In genomic region chr22:29912141-29912540, GRCh38 we compare ENCODE assay signal across 1 cellular context.
TF ChIP-seq lines count a peak whose summit lies in the region.

No MANE protein-coding gene starts in this region.

TF ChIP-seq in IMR-90, 13 proteins besides CTCF, POLR2A, EP300 and RAD21 (continued from another document):
- TF ChIP-seq ELK1 (IDR thresholded peaks at IDR 0.05; ENCODE audit: borderline replicate concordance, low read depth, low read length) (no peak), BHLHE40 (IDR thresholded peaks at IDR 0.05; ENCODE audit: low read depth, low read length) (no peak), USF2 (IDR thresholded peaks at IDR 0.05; ENCODE audit: low read depth, low read length) (no peak), RCOR1 (IDR thresholded peaks at IDR 0.05; ENCODE audit: insufficient replicate concordance, low read length) (no peak), CEBPB (IDR thresholded peaks at IDR 0.05; ENCODE audit: low read depth, low read length) (no peak), MAFK (IDR thresholded peaks at IDR 0.05; ENCODE audit: low read depth, low read length) (no peak), NFE2L2 (IDR thresholded peaks at IDR 0.05; ENCODE audit: low read depth, low read length) (no peak), MXI1 (IDR thresholded peaks at IDR 0.05; ENCODE audit: borderline replicate concordance, low read depth, low read length) (no peak), RFX5 (IDR thresholded peaks at IDR 0.05; ENCODE audit: low read depth, low read length) (no peak)
TF ChIP-seq in IMR-90: peak in this region for 0.
